Comparison of ENCODE assay signal across 8 cellular contexts in the genomic region with DNA sequence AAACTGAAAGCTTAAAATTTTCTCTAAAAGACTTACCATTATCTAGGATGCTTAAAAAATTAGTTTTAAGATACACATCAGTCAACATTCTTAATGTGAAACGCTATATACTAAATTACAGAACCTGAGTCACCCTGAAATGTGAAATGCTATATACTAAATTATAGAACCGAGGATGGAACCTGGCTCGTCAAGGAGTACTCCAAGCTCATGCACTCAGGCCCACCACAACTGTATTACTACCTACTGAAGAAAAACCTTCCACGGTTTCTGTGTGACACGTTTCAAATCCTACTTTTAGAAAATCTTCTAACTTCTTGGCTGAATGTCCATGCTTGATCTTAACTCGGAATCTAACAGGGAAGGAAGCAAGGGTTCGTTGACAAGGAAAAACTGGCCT. TPM values are rescaled to one million over a fixed set of nuclear protein-coding genes. Genes with fewer than 3 reads are reported as not detected.
A peak's percentile ranks its signal among the peaks of the same experiment; 100 is the strongest.
DNase-seq lines count a peak whose midpoint lies in the region; ATAC-seq and TF ChIP-seq lines count a peak whose summit lies in the region.

No MANE protein-coding gene starts in this region.

- no peaks in the 10 kb centered on the region for H3K36me3 ChIP-seq in right lobe of liver
- no peaks in the 10 kb centered on the region for H3K36me3 ChIP-seq in transverse colon

- peak overlapping the region; percentile 96 for H3K27ac Mint-ChIP-seq in activated naive CD8-positive, alpha-beta T cell treated with anti-CD3 and anti-CD28 coated beads for 36 hours

- peak overlapping the region; percentile 94 for H3K4me3 Mint-ChIP-seq in activated T-cell treated with anti-CD3 and anti-CD28 coated beads, Interleukin-2, amount 50 U/mL, for 4 hours
- peak overlapping the region; percentile 86 for H3K4me3 Mint-ChIP-seq in activated naive CD8-positive, alpha-beta T cell treated with anti-CD3 and anti-CD28 coated beads for 36 hours

- H3K4me1 Mint-ChIP-seq in activated T-cell treated with anti-CD3 and anti-CD28 coated beads, Interleukin-2, amount 50 U/mL, for 4 hours (ENCODE audit: low read depth): peaks cover 48% of the 10 kb centered on the region
- peaks cover 44% of the 10 kb centered on the region for H3K4me1 Mint-ChIP-seq in activated naive CD8-positive, alpha-beta T cell treated with anti-CD3 and anti-CD28 coated beads for 36 hours

- TF ChIP-seq EP300 in transverse colon (IDR thresholded peaks at IDR 0.05; ENCODE audit: low read depth): no peak

- H3K4me1 ChIP-seq in right lobe of liver (peaks cover 0 to 23% (median 8%) of the 10 kb centered on the region in 4 donors), transverse colon (peaks cover 0 to 63% (median 17%) of the 10 kb centered on the region in 4 donors)

- peaks cover 6% of the 10 kb centered on the region for H3K36me3 Mint-ChIP-seq in activated T-cell treated with anti-CD3 and anti-CD28 coated beads, Interleukin-2, amount 50 U/mL, for 4 hours (ENCODE audit: insufficient read depth)
- H3K36me3 Mint-ChIP-seq in activated naive CD8-positive, alpha-beta T cell treated with anti-CD3 and anti-CD28 coated beads for 36 hours: peaks cover 20% of the 10 kb centered on the region

- no peak for ATAC-seq in activated T-cell treated with anti-CD3 and anti-CD28 coated beads, Interleukin-2, amount 50 U/mL, for 4 hours
- ATAC-seq in right lobe of liver: no peak

- H3K27me3 ChIP-seq in right lobe of liver (no peaks in the 10 kb centered on the region), transverse colon (no peaks in the 10 kb centered on the region)

- in situ Hi-C loops in transverse colon (cut with MboI; ENCODE audit: low pct_ligation_motif_present in 1 of 4, low pct_unique_long_range_greater_than_20kb in 1 of 4, low sequenced_read_pairs in 3 of 4): no loop called here
- in situ Hi-C loops in ACHN (cut with HindIII; ENCODE audit: low pct_ligation_motif_present, low pct_unique_long_range_greater_than_20kb, low sequenced_read_pairs): no loop called here

- 24% methylated on average over 7 of the region's 7 CpGs for WGBS in right lobe of liver (ENCODE audit: insufficient coverage, low coverage, low lambda C conversion rate, missing lambda C conversion rate)
- 14 to 46% methylated on average over 7 of the region's 7 CpGs for WGBS in transverse colon (ENCODE audit: low coverage in 1 of 2), 2 donors

- no peak for DNase-seq in activated T-cell treated with anti-CD3 and anti-CD28 coated beads, Interleukin-2, amount 50 U/mL, for 4 hours
- DNase-seq in activated T-cell treated with anti-CD3 and anti-CD28 coated beads for 4 hours (no peak), right lobe of liver (no peak), transverse colon (no peak), ACHN (no peak), NCI-H510A treated with DMSO at 0.1 percent for 48 hours (lab: John Stamatoyannopoulos, UW) (no peak)
- DNase-seq in activated naive CD8-positive, alpha-beta T cell treated with anti-CD3 and anti-CD28 coated beads for 36 hours: no peak
- no peak for DNase-seq in stimulated activated CD4-positive, alpha-beta T cell treated with anti-CD3 and anti-CD28 coated beads, Interleukin-4, amount 100 ng/mL, for 24 hours

- peak overlapping the region in 1 of 3 donors; percentile 91 for H3K27ac ChIP-seq in right lobe of liver
- peak overlapping the region; percentile 93 to 96 (median 94) for H3K27ac ChIP-seq in transverse colon

- H3K9me3 ChIP-seq in right lobe of liver (no peaks in the 10 kb centered on the region), transverse colon (no peaks in the 10 kb centered on the region)

- TF ChIP-seq CTCF in right lobe of liver (IDR thresholded peaks at IDR 0.05) (no peak), transverse colon (IDR thresholded peaks at IDR 0.05) (no peak)

- peak overlapping the region; percentile 75 to 80 (median 80) for H3K4me3 ChIP-seq in right lobe of liver
- peak overlapping the region; percentile 82 to 97 (median 95) for H3K4me3 ChIP-seq in transverse colon

- intact Hi-C loops in right lobe of liver (cut with DNase I): no loop called here
- intact Hi-C loops in transverse colon (cut with DNase I; ENCODE audit: low total_unique reads): no loop called here

- no peak for TF ChIP-seq POLR2A in right lobe of liver (IDR thresholded peaks at IDR 0.05)
- TF ChIP-seq POLR2A in transverse colon (IDR thresholded peaks at IDR 0.05): no peak

- H3K27me3 Mint-ChIP-seq in activated T-cell treated with anti-CD3 and anti-CD28 coated beads, Interleukin-2, amount 50 U/mL, for 4 hours (ENCODE audit: low read depth): peaks cover 11% of the 10 kb centered on the region
- peaks cover 17% of the 10 kb centered on the region for H3K27me3 Mint-ChIP-seq in activated naive CD8-positive, alpha-beta T cell treated with anti-CD3 and anti-CD28 coated beads for 36 hours

- no peaks in the 10 kb centered on the region for H3K9me3 Mint-ChIP-seq in activated T-cell treated with anti-CD3 and anti-CD28 coated beads, Interleukin-2, amount 50 U/mL, for 4 hours
- no peaks in the 10 kb centered on the region for H3K9me3 Mint-ChIP-seq in activated naive CD8-positive, alpha-beta T cell treated with anti-CD3 and anti-CD28 coated beads for 36 hours

RNA-seq across cellular contexts. Expression of gene PRKD3, which starts 1.5 kb away (rescaled TPM):
- total RNA-seq in activated T-cell treated with anti-CD3 and anti-CD28 coated beads, Interleukin-2, amount 50 U/mL, for 4 hours: 10 to 100 TPM; 39.8 to 66.9 (median 48.4) TPM
- 10 to 100 TPM; 41.7 to 42.1 TPM for total RNA-seq in activated naive CD8-positive, alpha-beta T cell treated with anti-CD3 and anti-CD28 coated beads for 36 hours
- total RNA-seq in right lobe of liver (10 to 100 TPM in 4 of 6 experiments, 1 to 10 TPM in 2; 8.4 to 15.2 (median 10.9) TPM), transverse colon (10 to 100 TPM in 3 of 4 donors, 1 to 10 TPM in 1; 2.6 to 83.8 (median 28.6) TPM)

RNA-seq across cellular contexts. Expression of gene QPCT, which starts 21.3 kb away (rescaled TPM):
- total RNA-seq in activated T-cell treated with anti-CD3 and anti-CD28 coated beads, Interleukin-2, amount 50 U/mL, for 4 hours: 1 to 10 TPM; 5.5 to 7.0 (median 6.9) TPM
- total RNA-seq in activated naive CD8-positive, alpha-beta T cell treated with anti-CD3 and anti-CD28 coated beads for 36 hours: 1 to 10 TPM; 2.5 to 3.0 TPM
- total RNA-seq in right lobe of liver (1 to 10 TPM in 3 of 6 experiments, under 1 TPM in 3; 0.55 to 1.5 (median 1.1) TPM), transverse colon (10 to 100 TPM in 3 of 4 donors, 1 to 10 TPM in 1; 1.6 to 34.4 (median 14.3) TPM)
